23 cellular contexts compared by ENCODE assay signal in genomic region chr3:41426485-41426884, GRCh38.
DNase-seq lines count a peak whose midpoint lies in the region; ATAC-seq and TF ChIP-seq lines count a peak whose summit lies in the region.
"Had no signal": no experiment of that assay in that cellular context is flagged by ENCODE, and none has a peak within 500 bp of the region (broad histone marks: within the 10 kb centered on the region; RNA-seq: fewer than 3 reads in every experiment).

No MANE protein-coding gene starts in this region.

- H3K4me1 Mint-ChIP-seq in natural killer cell treated with Interleukin-12 subunit alpha and Interleukin-12 subunit beta and Interleukin-15 and Interleukin-18, amount 100 ng/mL, for 72 hours (ENCODE audit: low read depth in 2 of 2), result peaks cover 35 to 45% of the 10 kb centered on the region in 2 donors
- H3K4me1 Mint-ChIP-seq in natural killer cell, result peaks cover 25 to 29% of the 10 kb centered on the region in 2 donors
- H3K4me1 Mint-ChIP-seq in glutamatergic neuron (ENCODE audit: low read depth, unreplicated experiment), result peaks cover 1% of the 10 kb centered on the region
- peaks cover 13% of the 10 kb centered on the region for H3K4me1 Mint-ChIP-seq in progenitor cell of endocrine pancreas (ENCODE audit: low read depth)

- peaks cover 11% of the 10 kb centered on the region for H3K9me3 Mint-ChIP-seq in natural killer cell treated with Interleukin-12 subunit alpha and Interleukin-12 subunit beta and Interleukin-15 and Interleukin-18, amount 100 ng/mL, for 72 hours
- H3K9me3 Mint-ChIP-seq in natural killer cell, result peaks cover 2 to 9% of the 10 kb centered on the region in 2 donors
- H3K9me3 Mint-ChIP-seq in glutamatergic neuron (ENCODE audit: unreplicated experiment), result peaks cover 2% of the 10 kb centered on the region
- H3K9me3 Mint-ChIP-seq in progenitor cell of endocrine pancreas (ENCODE audit: low read depth), result peaks cover 9% of the 10 kb centered on the region

- H3K4me1 ChIP-seq in prostate gland (replicated peaks), result no peaks in the 10 kb centered on the region
- H3K4me1 ChIP-seq: BE2C had no signal

- WGBS in prostate gland, result 82% methylated on average over 3 of the region's 3 CpGs

- no peak for ATAC-seq in natural killer cell treated with Interleukin-12 subunit alpha and Interleukin-12 subunit beta and Interleukin-15 and Interleukin-18, amount 100 ng/mL, for 72 hours
- ATAC-seq in natural killer cell, result no peak
- ATAC-seq: GM12878 had no signal

- intact Hi-C loops in natural killer cell (cut with micrococcal nuclease), result no loop called here
- intact Hi-C loops in prostate gland (cut with DNase I), result no loop called here

- no peaks in the 10 kb centered on the region for H3K27me3 ChIP-seq in prostate gland (replicated peaks; ENCODE audit: insufficient read depth)
- H3K27me3 ChIP-seq: BE2C, BLaER1 had no signal

- peaks cover 21% of the 10 kb centered on the region for H3K36me3 Mint-ChIP-seq in natural killer cell treated with Interleukin-12 subunit alpha and Interleukin-12 subunit beta and Interleukin-15 and Interleukin-18, amount 100 ng/mL, for 72 hours
- H3K36me3 Mint-ChIP-seq in natural killer cell (peaks cover 7% of the 10 kb centered on the region), glutamatergic neuron (ENCODE audit: unreplicated experiment) (peaks cover 5% of the 10 kb centered on the region), progenitor cell of endocrine pancreas (ENCODE audit: insufficient read depth) (no peaks in the 10 kb centered on the region)
- H3K36me3 Mint-ChIP-seq: CD14-positive monocyte had no signal

- TF ChIP-seq POLR2A in prostate gland (IDR thresholded peaks at IDR 0.05), result no peak

- H3K27ac Mint-ChIP-seq in natural killer cell treated with Interleukin-12 subunit alpha and Interleukin-12 subunit beta and Interleukin-15 and Interleukin-18, amount 100 ng/mL, for 72 hours, result peak overlapping the region; percentile 4 to 68
- H3K27ac Mint-ChIP-seq in natural killer cell (no peak overlapping the region), glutamatergic neuron (ENCODE audit: unreplicated experiment) (peak overlapping the region; percentile 34), progenitor cell of endocrine pancreas (peak overlapping the region; percentile 75)
- H3K27ac Mint-ChIP-seq: CD14-positive monocyte; CD4-positive, alpha-beta memory T cell; CD4-positive, CD25-positive, alpha-beta regulatory T cell; CD8-positive, alpha-beta memory T cell had no signal

- no peaks in the 10 kb centered on the region for H3K27me3 Mint-ChIP-seq in natural killer cell treated with Interleukin-12 subunit alpha and Interleukin-12 subunit beta and Interleukin-15 and Interleukin-18, amount 100 ng/mL, for 72 hours
- H3K27me3 Mint-ChIP-seq in natural killer cell (ENCODE audit: low read depth in 2 of 2), result no peaks in the 10 kb centered on the region
- no peaks in the 10 kb centered on the region for H3K27me3 Mint-ChIP-seq in glutamatergic neuron (ENCODE audit: unreplicated experiment)
- no peaks in the 10 kb centered on the region for H3K27me3 Mint-ChIP-seq in progenitor cell of endocrine pancreas

- DNase-seq in natural killer cell treated with Interleukin-12 subunit alpha and Interleukin-12 subunit beta and Interleukin-15 and Interleukin-18, amount 100 ng/mL, for 72 hours (ENCODE audit: low spot score), result no peak
- no peak for DNase-seq in natural killer cell
- no peak for DNase-seq in glutamatergic neuron
- no peak for DNase-seq in progenitor cell of endocrine pancreas (ENCODE audit: low spot score, unreplicated experiment)
- no peak for DNase-seq in prostate gland (ENCODE audit: low spot score)
- DNase-seq: 8988T; ACHN; BE2C; C1 segment of cervical spinal cord; CD4-positive, alpha-beta memory T cell; CD4-positive, CD25-positive, alpha-beta regulatory T cell; CD8-positive, alpha-beta memory T cell; COR-L47; DMS 273 treated with DMSO at 0.1 percent for 48 hours; DMS153; DMS53; DMS79; DND-41; EL; GDM1 had no signal

- TF ChIP-seq CTCF in natural killer cell (IDR thresholded peaks at IDR 0.05) (no peak), glutamatergic neuron (IDR thresholded peaks at IDR 0.05; ENCODE audit: partially characterized antibody, unreplicated experiment) (no peak), progenitor cell of endocrine pancreas (IDR thresholded peaks at IDR 0.05; ENCODE audit: unreplicated experiment) (no peak), prostate gland (IDR thresholded peaks at IDR 0.05) (no peak)

- H3K36me3 ChIP-seq in prostate gland, result no peaks in the 10 kb centered on the region
- H3K36me3 ChIP-seq: BE2C, BLaER1 had no signal

- no peak overlapping the region for H3K27ac ChIP-seq in prostate gland
- H3K27ac ChIP-seq: BLaER1 had no signal

- no peak overlapping the region for H3K4me3 ChIP-seq in prostate gland
- H3K4me3 ChIP-seq: BLaER1, GM12878 had no signal

- peak overlapping the region; percentile 1 for H3K4me3 Mint-ChIP-seq in natural killer cell treated with Interleukin-12 subunit alpha and Interleukin-12 subunit beta and Interleukin-15 and Interleukin-18, amount 100 ng/mL, for 72 hours
- H3K4me3 Mint-ChIP-seq in natural killer cell (no peak overlapping the region), glutamatergic neuron (ENCODE audit: unreplicated experiment) (no peak overlapping the region), progenitor cell of endocrine pancreas (ENCODE audit: low read depth) (no peak overlapping the region)
- H3K4me3 Mint-ChIP-seq: CD14-positive monocyte; CD4-positive, CD25-positive, alpha-beta regulatory T cell; CD8-positive, alpha-beta memory T cell had no signal

- no peaks in the 10 kb centered on the region for H3K9me3 ChIP-seq in prostate gland
- H3K9me3 ChIP-seq: BE2C had no signal

Comparison
In these comparisons a context has a peak if more than half of its experiments do, and no peak if none do; other contexts are left out.
1. H3K27ac Mint-ChIP-seq: peak in natural killer cell treated with Interleukin-12 subunit alpha and Interleukin-12 subunit beta and Interleukin-15 and Interleukin-18, amount 100 ng/mL, for 72 hours (2 of 2), glutamatergic neuron (single experiment) and progenitor cell of endocrine pancreas (single experiment); none in natural killer cell (0 of 2).